In genomic region chr17:30091771-30092170, GRCh38 we compare ENCODE assay signal across 16 cellular contexts. TPM values are rescaled to one million over a fixed set of nuclear protein-coding genes. Genes with fewer than 3 reads are reported as not detected.
DNase-seq lines count a peak whose midpoint lies in the region; ATAC-seq, FAIRE-seq and TF ChIP-seq lines count a peak whose summit lies in the region.
"Had no signal": no experiment of that assay in that cellular context is flagged by ENCODE, and none has a peak within 500 bp of the region (broad histone marks: within the 10 kb centered on the region; RNA-seq: fewer than 3 reads in every experiment).

No MANE protein-coding gene starts in this region.

- no peaks in the 10 kb centered on the region for H3K4me1 ChIP-seq in small intestine (ENCODE audit: control insufficient read depth in 2 of 2, insufficient read depth in 1 of 2, low read depth in 1 of 2, low read length in 1 of 2)
- H3K4me1 ChIP-seq: vagina had no signal

- no peaks in the 10 kb centered on the region for H3K27me3 ChIP-seq in small intestine (ENCODE audit: control insufficient read depth in 2 of 2, insufficient read depth in 2 of 2, low read length in 2 of 2)
- H3K27me3 ChIP-seq: body of pancreas, vagina had no signal

- no peak overlapping the region for H3K4me3 ChIP-seq in small intestine (ENCODE audit: low read depth in 1 of 2, low read length in 2 of 2)
- H3K4me3 ChIP-seq: body of pancreas, gastroesophageal sphincter, vagina had no signal

- no peaks in the 10 kb centered on the region for H3K27me3 Mint-ChIP-seq in chondrocyte (ENCODE audit: low read depth)
- H3K27me3 Mint-ChIP-seq in mesothelial cell of epicardium (ENCODE audit: low read depth) = peaks cover 32% of the 10 kb centered on the region
- peaks cover 26% of the 10 kb centered on the region for H3K27me3 Mint-ChIP-seq in activated T-cell treated with anti-CD3 and anti-CD28 coated beads, Interleukin-2, amount 50 U/mL, for 4 hours (ENCODE audit: low read depth)

- H3K9me3 ChIP-seq in small intestine (ENCODE audit: control insufficient read depth, low read depth) = no peaks in the 10 kb centered on the region
- H3K9me3 ChIP-seq: body of pancreas, gastroesophageal sphincter, vagina had no signal

- DNase-seq in AG20443 (ENCODE audit: low spot score) (peak; percentile 67), LoVo (ENCODE audit: low spot score) (peak; percentile 37), chondrocyte (ENCODE audit: low spot score) (no peak), mesothelial cell of epicardium (ENCODE audit: low spot score in 2 of 2, unreplicated experiment in 2 of 2) (no peak), small intestine (no peak)
- no peak for DNase-seq in activated T-cell treated with anti-CD3 and anti-CD28 coated beads, Interleukin-2, amount 50 U/mL, for 4 hours
- DNase-seq: activated T-cell treated with anti-CD3 and anti-CD28 coated beads for 4 hours, body of pancreas had no signal

- FAIRE-seq in small intestine (lab: Jason Lieb, UNC) = no peak

- peaks cover 31% of the 10 kb centered on the region for H3K4me1 Mint-ChIP-seq in chondrocyte (ENCODE audit: low read depth)
- peaks cover 2% of the 10 kb centered on the region for H3K4me1 Mint-ChIP-seq in mesothelial cell of epicardium
- peaks cover 4% of the 10 kb centered on the region for H3K4me1 Mint-ChIP-seq in activated T-cell treated with anti-CD3 and anti-CD28 coated beads, Interleukin-2, amount 50 U/mL, for 4 hours (ENCODE audit: low read depth)

- no peak overlapping the region for H3K4me3 Mint-ChIP-seq in chondrocyte (ENCODE audit: unreplicated experiment)
- no peak overlapping the region for H3K4me3 Mint-ChIP-seq in mesothelial cell of epicardium
- H3K4me3 Mint-ChIP-seq in activated T-cell treated with anti-CD3 and anti-CD28 coated beads, Interleukin-2, amount 50 U/mL, for 4 hours = no peak overlapping the region
- H3K4me3 Mint-ChIP-seq: CD14-positive monocyte had no signal

- 54 to 73% (median 73%) methylated on average over 6 of the region's 6 CpGs for WGBS in small intestine, 3 donors

- H3K27ac ChIP-seq in small intestine (ENCODE audit: low read depth in 1 of 2, low read length in 1 of 2) = no peak overlapping the region
- H3K27ac ChIP-seq: body of pancreas, gastroesophageal sphincter, vagina, VCaP had no signal

- H3K36me3 ChIP-seq in small intestine (ENCODE audit: control insufficient read depth in 2 of 2, insufficient read depth in 2 of 2, low read length in 2 of 2) = no peaks in the 10 kb centered on the region
- H3K36me3 ChIP-seq: gastroesophageal sphincter, vagina had no signal

- H3K36me3 Mint-ChIP-seq in chondrocyte (ENCODE audit: low read depth) (no peaks in the 10 kb centered on the region), mesothelial cell of epicardium (no peaks in the 10 kb centered on the region)
- no peaks in the 10 kb centered on the region for H3K36me3 Mint-ChIP-seq in activated T-cell treated with anti-CD3 and anti-CD28 coated beads, Interleukin-2, amount 50 U/mL, for 4 hours (ENCODE audit: insufficient read depth)
- H3K36me3 Mint-ChIP-seq: CD14-positive monocyte had no signal

- H3K9me3 Mint-ChIP-seq in chondrocyte (ENCODE audit: low read depth) (no peaks in the 10 kb centered on the region), mesothelial cell of epicardium (no peaks in the 10 kb centered on the region)
- H3K9me3 Mint-ChIP-seq in activated T-cell treated with anti-CD3 and anti-CD28 coated beads, Interleukin-2, amount 50 U/mL, for 4 hours = no peaks in the 10 kb centered on the region
- H3K9me3 Mint-ChIP-seq: CD14-positive monocyte had no signal

- ATAC-seq in HG03095 (IDR thresholded peaks at IDR 0.05; ENCODE audit: unreplicated experiment) = no peak
- ATAC-seq in activated T-cell treated with anti-CD3 and anti-CD28 coated beads, Interleukin-2, amount 50 U/mL, for 4 hours = no peak
- ATAC-seq in HG03521 (IDR thresholded peaks at IDR 0.05; ENCODE audit: unreplicated experiment) = no peak
- ATAC-seq: body of pancreas, gastroesophageal sphincter, left lobe of liver, Right ventricle myocardium inferior had no signal

- TF ChIP-seq CTCF in chondrocyte (IDR thresholded peaks at IDR 0.05) (no peak), mesothelial cell of epicardium (IDR thresholded peaks at IDR 0.05; ENCODE audit: unreplicated experiment) (no peak)

- peak overlapping the region; percentile 67 for H3K27ac Mint-ChIP-seq in chondrocyte (ENCODE audit: unreplicated experiment)
- peak overlapping the region; percentile 7 for H3K27ac Mint-ChIP-seq in mesothelial cell of epicardium
- H3K27ac Mint-ChIP-seq: CD14-positive monocyte had no signal

RNA-seq across cellular contexts. Expression of gene NSRP1, which starts 24.8 kb away (rescaled TPM):
- 19.2 to 29.0 TPM (median 21.0 TPM) in 3 replicates for total RNA-seq in chondrocyte
- total RNA-seq in mesothelial cell of epicardium = 27.9 to 32.7 TPM (median 30.2 TPM) in 3 replicates
- 10 to 100 TPM; 22.1 to 30.0 (median 25.9) TPM for polyA plus RNA-seq in small intestine
- total RNA-seq in activated T-cell treated with anti-CD3 and anti-CD28 coated beads, Interleukin-2, amount 50 U/mL, for 4 hours = 10 to 100 TPM; 33.0 to 40.8 (median 40.2) TPM

Comparison
In these comparisons a context has a peak if more than half of its experiments do, and no peak if none do; other contexts are left out.
1. DNase-seq: peak in AG20443 (single experiment) and LoVo (single experiment); none in chondrocyte (single experiment), mesothelial cell of epicardium (0 of 2), small intestine (single experiment) and activated T-cell treated with anti-CD3 and anti-CD28 coated beads, Interleukin-2, amount 50 U/mL, for 4 hours (single experiment).